13 cellular contexts compared by ENCODE assay signal in genomic region chr3:181932039-181932438, GRCh38.
DNase-seq lines count a peak whose midpoint lies in the region; ATAC-seq and TF ChIP-seq lines count a peak whose summit lies in the region.
"Had no signal": no experiment of that assay in that cellular context is flagged by ENCODE, and none has a peak within 500 bp of the region (broad histone marks: within the 10 kb centered on the region; RNA-seq: fewer than 3 reads in every experiment).

No MANE protein-coding gene starts in this region.

- ATAC-seq in GM19455 (IDR thresholded peaks at IDR 0.05; ENCODE audit: unreplicated experiment) (peak; percentile 70), HG02798 (IDR thresholded peaks at IDR 0.05; ENCODE audit: poor library complexity, unreplicated experiment) (peak; percentile 66), HG03520 (IDR thresholded peaks at IDR 0.05; ENCODE audit: unreplicated experiment) (peak; percentile 65)
- ATAC-seq: heart right ventricle; stimulated activated effector memory CD8-positive, alpha-beta T cell treated with anti-CD3 and anti-CD28 coated beads, Interleukin-12 subunit alpha, Interleukin-12 subunit beta, amount 100 ng/mL, for 72 hours had no signal

- DNase-seq in GM10266 (ENCODE audit: extremely low spot score) = peak; percentile 52
- no peak for DNase-seq in C1 segment of cervical spinal cord (lab: John Stamatoyannopoulos, UW)
- no peak for DNase-seq in foreskin melanocyte
- DNase-seq in NOMO-1 (lab: John Stamatoyannopoulos, UW; ENCODE audit: unreplicated experiment in 2 of 2) = no peak
- no peak for DNase-seq in GDM1 (lab: John Stamatoyannopoulos, UW)
- DNase-seq: activated CD8-positive, alpha-beta memory T cell treated with anti-CD3 and anti-CD28 coated beads, Interleukin-2, amount 50 U/mL, for 48 hours; adrenal gland; DMS 273 treated with DMSO at 0.1 percent for 48 hours; heart right ventricle had no signal

- no peak for TF ChIP-seq CTCF in GM10266 (IDR thresholded peaks at IDR 0.05; ENCODE audit: control insufficient read depth, insufficient read depth, low read depth, missing control alignments)
